In the genomic region with DNA sequence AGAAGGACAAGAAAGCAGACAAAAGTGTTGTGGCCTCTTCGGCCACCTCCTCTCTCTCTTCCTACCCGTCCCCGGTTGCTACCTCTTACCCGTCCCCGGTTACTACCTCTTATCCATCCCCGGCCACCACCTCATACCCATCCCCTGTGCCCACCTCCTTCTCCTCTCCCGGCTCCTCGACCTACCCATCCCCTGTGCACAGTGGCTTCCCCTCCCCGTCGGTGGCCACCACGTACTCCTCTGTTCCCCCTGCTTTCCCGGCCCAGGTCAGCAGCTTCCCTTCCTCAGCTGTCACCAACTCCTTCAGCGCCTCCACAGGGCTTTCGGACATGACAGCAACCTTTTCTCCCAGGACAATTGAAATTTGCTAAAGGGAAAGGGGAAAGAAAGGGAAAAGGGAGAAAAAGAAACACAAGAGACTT, we compare ENCODE assay signal across 9 cellular contexts. TPM values are rescaled to one million over a fixed set of nuclear protein-coding genes. Genes with fewer than 3 reads are reported as not detected.
DNase-seq lines count a peak whose midpoint lies in the region; ATAC-seq lines count a peak whose summit lies in the region.
"Had no signal": no experiment of that assay in that cellular context is flagged by ENCODE, and none has a peak within 500 bp of the region (broad histone marks: within the 10 kb centered on the region; RNA-seq: fewer than 3 reads in every experiment).

No MANE protein-coding gene starts in this region.

- no peaks in the 10 kb centered on the region for H3K27me3 Mint-ChIP-seq in activated T-cell treated with anti-CD3 and anti-CD28 coated beads, Interleukin-2, amount 50 U/mL, for 24 hours
- no peaks in the 10 kb centered on the region for H3K27me3 Mint-ChIP-seq in activated naive CD8-positive, alpha-beta T cell
- H3K27me3 Mint-ChIP-seq in immature natural killer cell (ENCODE audit: low read depth in 3 of 3), result peaks cover 2 to 11% (median 6%) of the 10 kb centered on the region in 3 donors
- H3K27me3 Mint-ChIP-seq in stimulated activated naive CD8-positive, alpha-beta T cell treated with anti-CD3 and anti-CD28 coated beads, Interleukin-15, amount 100 ng/mL, for 72 hours, result no peaks in the 10 kb centered on the region

- DNase-seq in activated T-cell treated with anti-CD3 and anti-CD28 coated beads, Interleukin-2, amount 50 U/mL, for 24 hours, result no peak
- no peak for DNase-seq in activated T-cell treated with anti-CD3 and anti-CD28 coated beads, Interleukin-2, amount 50 U/mL, for 48 hours
- no peak for DNase-seq in immature natural killer cell
- no peak for DNase-seq in stimulated activated naive CD8-positive, alpha-beta T cell treated with anti-CD3 and anti-CD28 coated beads, Interleukin-15, amount 100 ng/mL, for 72 hours
- no peak for DNase-seq in occipital lobe (lab: John Stamatoyannopoulos, UW)
- DNase-seq: NCI-H2081 treated with DMSO at 0.1 percent for 48 hours had no signal

- H3K27ac Mint-ChIP-seq in activated T-cell treated with anti-CD3 and anti-CD28 coated beads, Interleukin-2, amount 50 U/mL, for 24 hours, result peak overlapping the region; percentile 86
- H3K27ac Mint-ChIP-seq in activated naive CD8-positive, alpha-beta T cell, result peak overlapping the region; percentile 34
- H3K27ac Mint-ChIP-seq in immature natural killer cell, result peak overlapping the region in 3 of 6 donors; percentile 53 to 77 (median 74)
- peak overlapping the region; percentile 77 to 98 for H3K27ac Mint-ChIP-seq in stimulated activated naive CD8-positive, alpha-beta T cell treated with anti-CD3 and anti-CD28 coated beads, Interleukin-15, amount 100 ng/mL, for 72 hours

- peaks cover 30% of the 10 kb centered on the region for H3K4me1 Mint-ChIP-seq in activated T-cell treated with anti-CD3 and anti-CD28 coated beads, Interleukin-2, amount 50 U/mL, for 24 hours (ENCODE audit: low read depth)
- H3K4me1 Mint-ChIP-seq in activated naive CD8-positive, alpha-beta T cell (ENCODE audit: low read depth), result peaks cover 24% of the 10 kb centered on the region
- H3K4me1 Mint-ChIP-seq in immature natural killer cell, result peaks cover 13 to 16% of the 10 kb centered on the region in 2 donors
- H3K4me1 Mint-ChIP-seq in stimulated activated naive CD8-positive, alpha-beta T cell treated with anti-CD3 and anti-CD28 coated beads, Interleukin-15, amount 100 ng/mL, for 72 hours, result peaks cover 37% of the 10 kb centered on the region

- no peaks in the 10 kb centered on the region for H3K9me3 Mint-ChIP-seq in activated T-cell treated with anti-CD3 and anti-CD28 coated beads, Interleukin-2, amount 50 U/mL, for 24 hours
- H3K9me3 Mint-ChIP-seq in activated naive CD8-positive, alpha-beta T cell (ENCODE audit: low read depth), result no peaks in the 10 kb centered on the region
- no peaks in the 10 kb centered on the region for H3K9me3 Mint-ChIP-seq in immature natural killer cell
- H3K9me3 Mint-ChIP-seq in stimulated activated naive CD8-positive, alpha-beta T cell treated with anti-CD3 and anti-CD28 coated beads, Interleukin-15, amount 100 ng/mL, for 72 hours, result no peaks in the 10 kb centered on the region

- peaks cover 33% of the 10 kb centered on the region for H3K36me3 Mint-ChIP-seq in activated T-cell treated with anti-CD3 and anti-CD28 coated beads, Interleukin-2, amount 50 U/mL, for 24 hours (ENCODE audit: low read depth)
- peaks cover 14% of the 10 kb centered on the region for H3K36me3 Mint-ChIP-seq in activated naive CD8-positive, alpha-beta T cell
- H3K36me3 Mint-ChIP-seq in immature natural killer cell, result peaks cover 0 to 8% (median 4%) of the 10 kb centered on the region in 3 donors

- ATAC-seq in stimulated activated naive CD8-positive, alpha-beta T cell treated with anti-CD3 and anti-CD28 coated beads, Interleukin-15, amount 100 ng/mL, for 72 hours, result no peak
- ATAC-seq in HG02870 (IDR thresholded peaks at IDR 0.05; ENCODE audit: unreplicated experiment) (no peak), HG02884 (IDR thresholded peaks at IDR 0.05; ENCODE audit: unreplicated experiment) (no peak)

- H3K4me3 Mint-ChIP-seq in activated T-cell treated with anti-CD3 and anti-CD28 coated beads, Interleukin-2, amount 50 U/mL, for 24 hours, result peak overlapping the region; percentile 85
- peak overlapping the region; percentile 90 for H3K4me3 Mint-ChIP-seq in activated naive CD8-positive, alpha-beta T cell
- peak overlapping the region in 4 of 5 donors; percentile 71 to 90 (median 86) for H3K4me3 Mint-ChIP-seq in immature natural killer cell
- H3K4me3 Mint-ChIP-seq in stimulated activated naive CD8-positive, alpha-beta T cell treated with anti-CD3 and anti-CD28 coated beads, Interleukin-15, amount 100 ng/mL, for 72 hours, result peak overlapping the region; percentile 87 to 91

RNA-seq across cellular contexts. Expression of a gene that starts 2.4 kb away (rescaled TPM):
- polyA plus RNA-seq in immature natural killer cell, result under 1 TPM in 2 of 3 donors, not detected in 1; 0.52 to 0.99 TPM
- total RNA-seq in occipital lobe, result 2.8 TPM

RNA-seq across cellular contexts. Expression of a gene that starts 28.9 kb away (rescaled TPM):
- under 1 TPM in 2 of 3 donors, not detected in 1; 0.11 to 0.48 TPM for polyA plus RNA-seq in immature natural killer cell
- 71.0 TPM for total RNA-seq in occipital lobe
